13 cellular contexts compared by ENCODE assay signal in the genomic region with DNA sequence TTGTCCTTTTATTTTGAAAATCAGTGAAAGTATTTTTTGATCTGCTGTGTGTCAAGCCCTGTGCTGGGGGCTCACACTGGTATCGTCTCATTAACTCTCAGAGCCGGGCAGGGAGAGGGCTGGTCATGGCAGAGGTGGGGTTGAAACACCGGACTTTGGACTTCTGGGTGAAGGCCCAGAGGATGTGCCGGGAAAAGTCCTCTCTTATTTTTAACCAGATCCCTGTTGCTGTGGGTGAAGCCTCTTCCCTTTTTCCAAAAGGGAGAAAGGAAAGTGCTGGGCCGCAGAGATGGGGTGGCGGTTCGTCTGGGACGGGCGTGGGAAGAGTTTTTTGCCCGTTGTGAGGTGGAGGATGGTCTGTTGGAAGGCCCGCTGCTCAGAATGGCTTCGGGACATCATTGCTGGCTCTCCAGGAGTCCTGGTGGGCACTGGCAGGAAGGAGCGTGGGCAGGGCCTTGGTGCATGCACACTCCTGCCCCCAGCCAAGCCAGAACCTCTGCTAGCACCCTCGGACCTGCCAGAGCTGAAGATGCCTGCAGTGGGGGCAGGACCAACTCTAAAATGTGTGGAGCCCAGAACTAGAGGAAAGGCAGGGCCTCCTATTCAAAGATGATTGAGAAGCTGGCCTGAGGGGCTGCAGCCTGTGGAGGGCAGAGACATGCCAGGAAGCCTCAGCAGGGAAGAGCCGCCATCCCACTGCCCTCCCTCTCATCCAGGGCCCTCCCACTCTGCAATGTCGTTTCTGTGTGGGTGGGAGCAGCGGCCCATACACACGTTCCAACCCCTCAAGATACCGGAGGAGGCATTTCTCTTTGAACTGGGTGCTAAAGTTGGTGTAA.
DNase-seq lines count a peak whose midpoint lies in the region; ATAC-seq, FAIRE-seq and TF ChIP-seq lines count a peak whose summit lies in the region.
"Had no signal": no experiment of that assay in that cellular context is flagged by ENCODE, and none has a peak within 500 bp of the region (broad histone marks: within the 10 kb centered on the region; RNA-seq: fewer than 3 reads in every experiment).

No MANE protein-coding gene starts in this region.

- TF ChIP-seq POLR2A in IMR-90 (IDR thresholded peaks at IDR 0.05; ENCODE audit: low read depth, low read length) (no peak), GM12891 (IDR thresholded peaks at IDR 0.05; ENCODE audit: low read depth, low read length) (no peak), lower leg skin (IDR thresholded peaks at IDR 0.05) (no peak)

- H2BK5ac ChIP-seq in IMR-90 (ENCODE audit: low read depth, low read length, poor library complexity, severe bottlenecking) (no peak overlapping the region), neuronal stem cell (ENCODE audit: low read length) (peak overlapping the region; percentile 25)

- H2AK9ac ChIP-seq in IMR-90 (replicated peaks; ENCODE audit: low read depth, low read length, poor library complexity) = peak overlapping the region; percentile 31

- H3K56ac ChIP-seq in IMR-90 (ENCODE audit: extremely low read depth, insufficient read depth, low read length) = no peak overlapping the region

- peaks cover 100% of the 10 kb centered on the region for H3K4me1 ChIP-seq in BLaER1
- peaks cover 19% of the 10 kb centered on the region for H3K4me1 ChIP-seq in IMR-90 (ENCODE audit: control insufficient read depth, insufficient read depth, low read length)
- H3K4me1 ChIP-seq in neuronal stem cell (ENCODE audit: control insufficient read depth in 2 of 2, insufficient read depth in 1 of 2, low read depth in 1 of 2, low read length in 2 of 2) = peaks cover 43 to 54% of the 10 kb centered on the region in 2 donors

- H4K8ac ChIP-seq in IMR-90 (ENCODE audit: low read depth in 2 of 2, low read length in 2 of 2) = no peak overlapping the region
- no peak overlapping the region for H4K8ac ChIP-seq in neuronal stem cell (ENCODE audit: low read depth, low read length)

- H3K36me3 ChIP-seq in BLaER1 = peaks cover 74% of the 10 kb centered on the region
- H3K36me3 ChIP-seq in IMR-90 (ENCODE audit: control insufficient read depth, insufficient read depth, low read length) = no peaks in the 10 kb centered on the region
- H3K36me3 ChIP-seq in neuronal stem cell (replicated peaks in 1 of 2; ENCODE audit: control insufficient read depth in 2 of 2, insufficient read depth in 2 of 2, low read length in 2 of 2) = peaks cover 4 to 31% of the 10 kb centered on the region in 2 donors

- no peak for DNase-seq in IMR-90
- DNase-seq in caudate nucleus (lab: John Stamatoyannopoulos, UW) = no peak
- no peak for DNase-seq in neuronal stem cell (ENCODE audit: low spot score)
- no peak for DNase-seq in SKM-1 treated with dmso at 0.1 percent for 144 hours (lab: John Stamatoyannopoulos, UW; ENCODE audit: unreplicated experiment)
- no peak for DNase-seq in GM12891 (ENCODE audit: insufficient read length, low spot score)
- DNase-seq in lower leg skin (ENCODE audit: low spot score in 2 of 2) = no peak
- no peak for DNase-seq in C1 segment of cervical spinal cord (lab: John Stamatoyannopoulos, UW)
- DNase-seq: activated T-cell treated with anti-CD3 and anti-CD28 coated beads, Interleukin-2, amount 50 U/mL, for 1 hour; NCI-H1105 treated with DMSO at 0.1 percent for 48 hours; NCI-H226; occipital lobe; testis had no signal

- no peak overlapping the region for H4K5ac ChIP-seq in IMR-90 (ENCODE audit: low read depth, low read length)

- H2BK12ac ChIP-seq in neuronal stem cell (ENCODE audit: low read length) = peak overlapping the region; percentile 7

- H3K4ac ChIP-seq in IMR-90 (ENCODE audit: low read depth, low read length) = no peak overlapping the region; the same call in 1 of the 2 replicates
- no peak overlapping the region for H3K4ac ChIP-seq in neuronal stem cell (ENCODE audit: low read length)

- H3K79me1 ChIP-seq in IMR-90 (ENCODE audit: low read depth in 1 of 2, low read length in 2 of 2) (0 out of 4 replicates have a peak, but pooled peaks cover 0 to 8% of the 10 kb centered on the region in 2 experiments), neuronal stem cell (ENCODE audit: low read depth, low read length) (peaks cover 6% of the 10 kb centered on the region)

- ATAC-seq in IMR-90 (ENCODE audit: low read depth) = no peak

- FAIRE-seq in GM12891 (lab: Jason Lieb, UNC) = no peak

- no peak for TF ChIP-seq CTCF in IMR-90 (conservative IDR thresholded peaks at IDR 0.05; ENCODE audit: low read depth, low read length)
- no peak for TF ChIP-seq CTCF in lower leg skin (IDR thresholded peaks at IDR 0.05)

- no peak for TF ChIP-seq RAD21 in IMR-90 (IDR thresholded peaks at IDR 0.05; ENCODE audit: low read length)

- peak overlapping the region; percentile 69 for H3K9ac ChIP-seq in BLaER1
- H3K9ac ChIP-seq in IMR-90 (ENCODE audit: low read depth, low read length) = no peak overlapping the region
- H3K9ac ChIP-seq in neuronal stem cell (ENCODE audit: low read depth, low read length, poor library complexity) = no peak overlapping the region

- H3K23ac ChIP-seq in IMR-90 (ENCODE audit: low read depth, low read length) (no peak overlapping the region), neuronal stem cell (ENCODE audit: low read depth, low read length, poor library complexity) (peak overlapping the region; percentile 49)

- H3K27ac ChIP-seq in BLaER1 (peak overlapping the region; percentile 93), IMR-90 (ENCODE audit: insufficient read depth, low read length) (no peak overlapping the region), caudate nucleus (ENCODE audit: low read depth, low read length) (peak overlapping the region; percentile 22), neuronal stem cell (replicated peaks; ENCODE audit: low read length) (no peak overlapping the region)
- H3K27ac ChIP-seq: testis had no signal

- dilution Hi-C loops in IMR-90 (cut with HindIII; ENCODE audit: low sequenced_read_pairs, unreplicated experiment) = no loop called here

- H3K27me3 ChIP-seq in BLaER1 (no peaks in the 10 kb centered on the region), IMR-90 (ENCODE audit: control insufficient read depth, insufficient read depth, low read length) (no peaks in the 10 kb centered on the region), neuronal stem cell (ENCODE audit: control insufficient read depth in 3 of 3, insufficient read depth in 3 of 3, low read depth in 1 of 3, low read length in 3 of 3) (no peaks in the 10 kb centered on the region)
- H3K27me3 ChIP-seq: testis had no signal

- CTCF ChIA-PET in IMR-90 (lab: Yijun Ruan, JAX) = no interaction called here

- H4K20me1 ChIP-seq in BLaER1 (no peaks in the 10 kb centered on the region; the same call in 1 of the 2 replicates), IMR-90 (ENCODE audit: insufficient read depth, low read length) (no peaks in the 10 kb centered on the region)

- H3K9me1 ChIP-seq in IMR-90 (ENCODE audit: insufficient read depth, low read length) = peaks cover 29% of the 10 kb centered on the region

- WGBS in IMR-90 (ENCODE audit: extremely low coverage in 2 of 2, insufficient read length in 1 of 2), 2 experiments = 72% methylated on average over 3 of the region's 19 CpGs; no CpG with 5 or more reads in 1 of the 2 experiments
- no CpG with 5 or more reads among the region's 19 CpGs for WGBS in neuronal stem cell (ENCODE audit: extremely low coverage in 2 of 2, insufficient read length in 2 of 2, insufficient replicate concordance in 1 of 2), 2 donors
- 80 to 87% methylated on average over 18 to 19 of the region's 19 CpGs for WGBS in lower leg skin, 2 donors

- POLR2A ChIA-PET in IMR-90 (lab: Charles Lee; ENCODE audit: unreplicated experiment) = interaction anchor here (0.6 kb wide), 1 partner anchor 49 kb away, joined by 3 read pairs; no protein-coding TSS in a partner anchor

- H3K4me3 ChIP-seq in BLaER1 (peak overlapping the region; percentile 35), IMR-90 (ENCODE audit: insufficient read depth, low read depth, low read length) (no peak overlapping the region), neuronal stem cell (ENCODE audit: low read length in 2 of 2) (no peak overlapping the region), lower leg skin (ENCODE audit: low read depth, poor library complexity, severe bottlenecking) (no peak overlapping the region)
- H3K4me3 ChIP-seq: testis had no signal

- H3K4me2 ChIP-seq in BLaER1 = peak overlapping the region; percentile 81
- H3K4me2 ChIP-seq in IMR-90 (ENCODE audit: low read depth, low read length) = no peak overlapping the region
- no peak overlapping the region for H3K4me2 ChIP-seq in neuronal stem cell (ENCODE audit: insufficient read depth, low read length, poor library complexity, severe bottlenecking)

- intact Hi-C loops in IMR-90 (cut with micrococcal nuclease) = no loop called here
- intact Hi-C loops in lower leg skin (cut with DNase I; ENCODE audit: low total_unique reads) = no loop called here

- H2BK15ac ChIP-seq in IMR-90 (ENCODE audit: low read depth, low read length) = no peak overlapping the region; the same call in 2 of the 3 replicates
- peak overlapping the region; percentile 31 for H2BK15ac ChIP-seq in neuronal stem cell (ENCODE audit: low read length)

- no peaks in the 10 kb centered on the region for H3K9me3 ChIP-seq in BLaER1
- H3K9me3 ChIP-seq in IMR-90 (ENCODE audit: control insufficient read depth, insufficient read depth, low read length) = no peaks in the 10 kb centered on the region
- H3K9me3 ChIP-seq in neuronal stem cell (replicated peaks in 1 of 2; ENCODE audit: control insufficient read depth in 2 of 2, insufficient read depth in 1 of 2, low read depth in 1 of 2, low read length in 2 of 2) = no peaks in the 10 kb centered on the region
- H3K9me3 ChIP-seq: testis had no signal

- H3K18ac ChIP-seq in IMR-90 (ENCODE audit: low read depth, low read length) (no peak overlapping the region), neuronal stem cell (ENCODE audit: low read length) (peak overlapping the region; percentile 93)

- H2BK20ac ChIP-seq in IMR-90 (ENCODE audit: low read depth, low read length) = no peak overlapping the region; the same call in 1 of the 2 replicates

- H2AK5ac ChIP-seq in IMR-90 (ENCODE audit: low read depth, low read length) (peak overlapping the region; percentile 20; the same call in 1 of the 2 replicates), neuronal stem cell (ENCODE audit: low read depth, low read length) (no peak overlapping the region)

- in situ Hi-C loops in IMR-90 (cut with MboI; ENCODE audit: low sequenced_read_pairs) = no loop called here

- no TSS peak for BruUV-seq in IMR-90 (replicated peaks; lab: Mats Ljungman, UMichigan)

- no peak overlapping the region; the same call in 1 of the 2 replicates for H4K91ac ChIP-seq in IMR-90 (ENCODE audit: insufficient read depth, low read depth, low read length)
- no peak overlapping the region for H4K91ac ChIP-seq in neuronal stem cell (ENCODE audit: low read depth, low read length, poor library complexity)

- H2BK120ac ChIP-seq in IMR-90 (ENCODE audit: low read depth, low read length) = peak overlapping the region; percentile 43; the same call in 1 of the 2 replicates
- H2BK120ac ChIP-seq in neuronal stem cell (ENCODE audit: low read depth, low read length) = peak overlapping the region; percentile 24

- H2AFZ ChIP-seq in IMR-90 (replicated peaks; ENCODE audit: low read length, poor library complexity) (no peak overlapping the region), neuronal stem cell (ENCODE audit: low read length) (no peak overlapping the region)

- H3K14ac ChIP-seq in IMR-90 (replicated peaks; ENCODE audit: low read depth, low read length) = no peak overlapping the region
- H3K14ac ChIP-seq in neuronal stem cell (ENCODE audit: low read length) = peak overlapping the region; percentile 14

Comparison
In these comparisons a context has a peak if more than half of its experiments do, and no peak if none do; other contexts are left out.
1. H3K27ac ChIP-seq: peak in BLaER1 (single experiment) and caudate nucleus (single experiment); none in IMR-90 (single experiment) and neuronal stem cell (single experiment).